21 cellular contexts compared by ENCODE assay signal in the genomic region with DNA sequence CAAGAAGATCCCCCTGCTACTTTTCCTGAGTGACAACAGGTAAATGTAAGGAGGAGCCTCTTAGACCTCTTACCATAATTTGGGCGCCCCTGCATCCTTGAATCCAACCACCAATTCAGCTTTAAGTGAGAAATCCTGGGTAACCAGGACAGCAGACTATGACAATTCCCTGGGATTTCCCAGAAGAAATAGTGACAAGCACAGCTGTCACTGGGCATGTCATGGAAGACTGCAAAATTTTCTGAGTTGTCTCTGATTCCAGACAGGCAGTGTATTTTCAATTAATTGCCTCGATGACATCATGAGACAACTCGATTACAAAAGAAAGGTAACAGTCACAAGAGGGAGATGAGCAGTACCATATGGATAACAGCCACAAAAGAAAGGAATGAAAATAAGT.
DNase-seq lines count a peak whose midpoint lies in the region; ATAC-seq, FAIRE-seq and TF ChIP-seq lines count a peak whose summit lies in the region.
"Had no signal": no experiment of that assay in that cellular context is flagged by ENCODE, and none has a peak within 500 bp of the region (broad histone marks: within the 10 kb centered on the region; RNA-seq: fewer than 3 reads in every experiment).

No MANE protein-coding gene starts in this region.

- no TSS peak for BruUV-seq in HepG2 (replicated peaks; lab: Mats Ljungman, UMichigan)

- no peaks in the 10 kb centered on the region for H3K36me3 Mint-ChIP-seq in glutamatergic neuron (ENCODE audit: unreplicated experiment)

- no peak overlapping the region for H2AFZ ChIP-seq in HepG2 (ENCODE audit: low read length)
- no peak overlapping the region for H2AFZ ChIP-seq in neural cell (ENCODE audit: low read depth, low read length)

- H3F3A ChIP-seq in neural cell (ENCODE audit: insufficient read depth, low read length, poor library complexity, severe bottlenecking): no peaks in the 10 kb centered on the region

- POLR2A ChIA-PET in HepG2 (lab: Yijun Ruan, JAX): no interaction called here

- H3K27me3 ChIP-seq in HepG2 (ENCODE audit: control insufficient read depth in 1 of 2, insufficient read depth in 2 of 2, low read length in 2 of 2) (peaks cover 0 to 1% of the 10 kb centered on the region in 2 experiments; a peak in 1 of 5 replicates), right lobe of liver (no peaks in the 10 kb centered on the region), neural cell (ENCODE audit: insufficient read depth, low read depth, low read length) (no peaks in the 10 kb centered on the region)

- no peaks in the 10 kb centered on the region for H3K79me2 ChIP-seq in HepG2 (ENCODE audit: insufficient read depth, low read length)
- H3K79me2 ChIP-seq in neural cell (replicated peaks; ENCODE audit: insufficient read depth, low read length): no peaks in the 10 kb centered on the region

- peaks cover 28% of the 10 kb centered on the region for H3K4me1 Mint-ChIP-seq in glutamatergic neuron (ENCODE audit: low read depth, unreplicated experiment)

- H3K27ac Mint-ChIP-seq in glutamatergic neuron (ENCODE audit: unreplicated experiment): peak overlapping the region; percentile 56
- H3K27ac Mint-ChIP-seq: CD4-positive, alpha-beta T cell; HFFc6 had no signal

- DNase-seq in HepG2 (ENCODE audit: low spot score) (no peak), right lobe of liver (no peak), glutamatergic neuron (no peak), OCI-M2 (lab: John Stamatoyannopoulos, UW; ENCODE audit: unreplicated experiment) (no peak)
- no peak for DNase-seq in activated naive CD4-positive, alpha-beta T cell (lab: John Stamatoyannopoulos, UW)
- DNase-seq: AML-193; Caco-2; CD4-positive, alpha-beta T cell; HCEC 1CT; HFFc6 had no signal

- H3K4me1 ChIP-seq in HepG2 (ENCODE audit: insufficient read depth, low read length) (no peaks in the 10 kb centered on the region), right lobe of liver (no peaks in the 10 kb centered on the region)
- H3K4me1 ChIP-seq: Caco-2 had no signal

- H3K4me2 ChIP-seq in HepG2 (ENCODE audit: low read depth, low read length): no peak overlapping the region
- no peak overlapping the region for H3K4me2 ChIP-seq in neural cell (ENCODE audit: low read length)
- H3K4me2 ChIP-seq: A549 had no signal

- H3K9ac ChIP-seq in HepG2 (ENCODE audit: insufficient read depth, low read depth, low read length) (no peak overlapping the region), neural cell (ENCODE audit: low read length) (no peak overlapping the region)

- H4K20me1 ChIP-seq in HepG2 (ENCODE audit: insufficient read depth, low read length) (no peaks in the 10 kb centered on the region), neural cell (ENCODE audit: insufficient read depth) (no peaks in the 10 kb centered on the region)

- H3K4me3 ChIP-seq in HepG2 (replicated peaks in 1 of 3; ENCODE audit: insufficient read depth in 1 of 3, low read depth in 2 of 3, low read length in 3 of 3) (no peak overlapping the region), right lobe of liver (no peak overlapping the region), neural cell (ENCODE audit: low read length) (no peak overlapping the region)
- H3K4me3 ChIP-seq: A549, K562 had no signal

- TF ChIP-seq CTCF in HepG2 (CRISPR knock-in tag; IDR thresholded peaks at IDR 0.05) (no peak), right lobe of liver (IDR thresholded peaks at IDR 0.05) (no peak), glutamatergic neuron (IDR thresholded peaks at IDR 0.05; ENCODE audit: partially characterized antibody, unreplicated experiment) (no peak), neural cell (IDR thresholded peaks at IDR 0.05; ENCODE audit: poor library complexity, severe bottlenecking) (no peak)

- H3K27ac ChIP-seq in HepG2 (ENCODE audit: extremely low read length, insufficient read depth, low read length) (no peak overlapping the region), right lobe of liver (no peak overlapping the region), neural cell (ENCODE audit: low read length) (no peak overlapping the region)
- H3K27ac ChIP-seq: 22Rv1, A549, C4-2B had no signal

- H3K27me3 Mint-ChIP-seq in glutamatergic neuron (ENCODE audit: unreplicated experiment): no peaks in the 10 kb centered on the region
- H3K27me3 Mint-ChIP-seq: CD4-positive, alpha-beta T cell had no signal

- FAIRE-seq in HepG2 (lab: Jason Lieb, UNC): no peak
- FAIRE-seq: A549, D721Med, G401.6, GM12891, GM19239, H1, K562 had no signal

- in situ Hi-C loops in HepG2 (cut with HindIII; ENCODE audit: extremely low pct_ligation_motif_present, low pct_unique_long_range_greater_than_20kb): no loop called here

- intact Hi-C loops in HepG2 (cut with micrococcal nuclease; ENCODE audit: unreplicated experiment) (no loop called here), right lobe of liver (cut with DNase I) (no loop called here)

- H3K36me3 ChIP-seq in HepG2 (replicated peaks in 1 of 2; ENCODE audit: control insufficient read depth in 1 of 2, insufficient read depth in 2 of 2, low read length in 2 of 2) (no peaks in the 10 kb centered on the region), right lobe of liver (no peaks in the 10 kb centered on the region), neural cell (ENCODE audit: insufficient read depth, low read length) (no peaks in the 10 kb centered on the region)

- CTCF ChIA-PET in HepG2 (lab: Yijun Ruan, JAX; ENCODE audit: low intra/inter-chr PET ratio, low total read pairs): no interaction called here

- ATAC-seq in HepG2: no peak
- ATAC-seq in right lobe of liver: no peak
- ATAC-seq in HG03039 (IDR thresholded peaks at IDR 0.05; ENCODE audit: unreplicated experiment): no peak
- ATAC-seq: A549, K562 had no signal

- WGBS in HepG2 (ENCODE audit: low lambda C conversion rate): 2% methylated on average over 3 of the region's 3 CpGs
- WGBS in right lobe of liver (ENCODE audit: insufficient coverage, low coverage, low lambda C conversion rate, missing lambda C conversion rate): 59% methylated on average over 3 of the region's 3 CpGs

- TF ChIP-seq POLR2A in HepG2 (IDR thresholded peaks at IDR 0.05; ENCODE audit: insufficient read depth in 1 of 2, low read depth in 2 of 2, low read length in 2 of 2) (no peak), right lobe of liver (IDR thresholded peaks at IDR 0.05) (no peak)

- no peak overlapping the region for H3K4me3 Mint-ChIP-seq in glutamatergic neuron (ENCODE audit: unreplicated experiment)
- H3K4me3 Mint-ChIP-seq: CD4-positive, alpha-beta T cell; HFFc6 had no signal

- no peak for TF ChIP-seq EP300 in HepG2 (IDR thresholded peaks at IDR 0.05; ENCODE audit: low read depth in 2 of 2, low read length in 2 of 2)
- TF ChIP-seq EP300 in HepG2 (CRISPR knock-in tag; IDR thresholded peaks at IDR 0.05; ENCODE audit: borderline replicate concordance): no peak
- TF ChIP-seq EP300 in neural cell (conservative IDR thresholded peaks at IDR 0.05; ENCODE audit: poor library complexity, severe bottlenecking): peak; percentile 72

- TF ChIP-seq RAD21 in HepG2 (CRISPR knock-in tag; IDR thresholded peaks at IDR 0.05): no peak
- TF ChIP-seq RAD21 in neural cell (conservative IDR thresholded peaks at IDR 0.05): no peak

- H3K9me2 ChIP-seq in neural cell (ENCODE audit: insufficient read depth, low read length): no peaks in the 10 kb centered on the region

- H3K9me3 ChIP-seq in HepG2 (ENCODE audit: low read length) (no peaks in the 10 kb centered on the region), right lobe of liver (no peaks in the 10 kb centered on the region), neural cell (ENCODE audit: low read length) (no peaks in the 10 kb centered on the region)
- H3K9me3 ChIP-seq: A549, Caco-2 had no signal

- no peaks in the 10 kb centered on the region for H3K9me3 Mint-ChIP-seq in glutamatergic neuron (ENCODE audit: unreplicated experiment)
- H3K9me3 Mint-ChIP-seq: HFFc6 had no signal

TF ChIP-seq in HepG2, 621 proteins besides CTCF, POLR2A, EP300 and RAD21 (continues in another document):
- TF ChIP-seq ZFY (CRISPR knock-in tag; IDR thresholded peaks at IDR 0.05) (no peak), CREB1 (IDR thresholded peaks at IDR 0.05) (peak; percentile 40), CREB1 (CRISPR knock-in tag; IDR thresholded peaks at IDR 0.05) (no peak), ATF7 (IDR thresholded peaks at IDR 0.05) (peak; percentile 44; the same call in 1 of the 2 replicates), ATF7 (CRISPR knock-in tag; IDR thresholded peaks at IDR 0.05) (no peak), ZNF256 (CRISPR knock-in tag; conservative IDR thresholded peaks at IDR 0.05) (no peak), ZNF563 (CRISPR knock-in tag; IDR thresholded peaks at IDR 0.05) (no peak), GABPA (IDR thresholded peaks at IDR 0.05; ENCODE audit: low read depth, low read length) (no peak), GABPA (CRISPR knock-in tag; IDR thresholded peaks at IDR 0.05; ENCODE audit: low read depth) (no peak)

TF ChIP-seq in neural cell, 6 proteins besides CTCF, POLR2A, EP300 and RAD21:
- no peak for TF ChIP-seq TAF1 (IDR thresholded peaks at IDR 0.05; ENCODE audit: low read depth)
- TF ChIP-seq, protein P1, sequence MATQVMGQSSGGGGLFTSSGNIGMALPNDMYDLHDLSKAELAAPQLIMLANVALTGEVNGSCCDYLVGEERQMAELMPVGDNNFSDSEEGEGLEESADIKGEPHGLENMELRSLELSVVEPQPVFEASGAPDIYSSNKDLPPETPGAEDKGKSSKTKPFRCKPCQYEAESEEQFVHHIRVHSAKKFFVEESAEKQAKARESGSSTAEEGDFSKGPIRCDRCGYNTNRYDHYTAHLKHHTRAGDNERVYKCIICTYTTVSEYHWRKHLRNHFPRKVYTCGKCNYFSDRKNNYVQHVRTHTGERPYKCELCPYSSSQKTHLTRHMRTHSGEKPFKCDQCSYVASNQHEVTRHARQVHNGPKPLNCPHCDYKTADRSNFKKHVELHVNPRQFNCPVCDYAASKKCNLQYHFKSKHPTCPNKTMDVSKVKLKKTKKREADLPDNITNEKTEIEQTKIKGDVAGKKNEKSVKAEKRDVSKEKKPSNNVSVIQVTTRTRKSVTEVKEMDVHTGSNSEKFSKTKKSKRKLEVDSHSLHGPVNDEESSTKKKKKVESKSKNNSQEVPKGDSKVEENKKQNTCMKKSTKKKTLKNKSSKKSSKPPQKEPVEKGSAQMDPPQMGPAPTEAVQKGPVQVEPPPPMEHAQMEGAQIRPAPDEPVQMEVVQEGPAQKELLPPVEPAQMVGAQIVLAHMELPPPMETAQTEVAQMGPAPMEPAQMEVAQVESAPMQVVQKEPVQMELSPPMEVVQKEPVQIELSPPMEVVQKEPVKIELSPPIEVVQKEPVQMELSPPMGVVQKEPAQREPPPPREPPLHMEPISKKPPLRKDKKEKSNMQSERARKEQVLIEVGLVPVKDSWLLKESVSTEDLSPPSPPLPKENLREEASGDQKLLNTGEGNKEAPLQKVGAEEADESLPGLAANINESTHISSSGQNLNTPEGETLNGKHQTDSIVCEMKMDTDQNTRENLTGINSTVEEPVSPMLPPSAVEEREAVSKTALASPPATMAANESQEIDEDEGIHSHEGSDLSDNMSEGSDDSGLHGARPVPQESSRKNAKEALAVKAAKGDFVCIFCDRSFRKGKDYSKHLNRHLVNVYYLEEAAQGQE (IDR thresholded peaks at IDR 0.05; ENCODE audit: borderline replicate concordance): peak; percentile 58
